8 cellular contexts compared by ENCODE assay signal in the genomic region with DNA sequence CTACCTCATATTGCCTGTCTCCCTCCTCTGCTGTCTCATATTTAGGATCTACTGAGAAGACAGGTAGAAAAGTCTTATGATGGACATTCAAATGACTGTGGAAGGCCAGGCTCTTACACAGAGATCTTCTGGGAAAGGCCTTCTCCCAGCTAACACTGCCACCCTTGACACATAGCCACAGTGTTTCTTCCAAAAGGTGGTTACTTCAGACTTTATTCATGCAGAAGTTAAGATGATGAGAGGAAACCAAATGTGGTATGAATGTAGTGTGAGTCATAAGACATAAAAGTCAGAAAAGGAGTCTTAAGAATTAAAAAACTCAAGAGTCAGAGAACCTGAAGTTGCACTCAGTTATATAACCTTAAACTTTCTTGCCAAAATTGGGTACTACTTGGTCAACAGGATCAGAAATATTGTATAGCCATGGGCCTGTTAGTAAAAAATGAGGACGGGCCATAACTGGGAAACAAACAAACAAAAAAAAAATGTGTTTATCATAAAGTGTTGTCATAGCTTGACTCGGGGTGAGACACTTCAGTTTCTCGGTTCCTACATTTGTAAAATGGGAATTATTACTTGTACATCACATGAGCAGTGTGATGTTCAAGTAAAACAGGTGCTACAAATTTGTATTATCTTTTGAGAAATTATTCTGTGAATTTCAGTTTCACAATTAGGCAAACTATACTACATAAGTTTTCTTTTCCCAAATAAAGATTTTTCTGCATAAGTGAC. TPM values are rescaled to one million over a fixed set of nuclear protein-coding genes. Genes with fewer than 3 reads are reported as not detected.
DNase-seq lines count a peak whose midpoint lies in the region; ATAC-seq and TF ChIP-seq lines count a peak whose summit lies in the region.

No MANE protein-coding gene starts in this region.

- peak; percentile 66 for DNase-seq in activated CD8-positive, alpha-beta memory T cell treated with anti-CD3 and anti-CD28 coated beads, Interleukin-2, amount 10 ng/mL, durations not matched to agents 7 days and 5 days
- no peak for DNase-seq in activated CD8-positive, alpha-beta memory T cell treated with anti-CD3 and anti-CD28 coated beads, Interleukin-2, amount 50 U/mL, for 4 hours
- DNase-seq in T follicular helper cell (ENCODE audit: low read depth) (peak; percentile 1), gastrocnemius medialis (no peak), NCI-H524 (lab: John Stamatoyannopoulos, UW) (no peak), DMS53 (lab: John Stamatoyannopoulos, UW) (no peak)
- DNase-seq in effector memory CD4-positive, alpha-beta T cell: peak in 1 of 3 donors; percentile 9

- no peak for TF ChIP-seq CTCF in gastrocnemius medialis (IDR thresholded peaks at IDR 0.05 in 4 of 5, conservative IDR thresholded peaks at IDR 0.05 in 1 of 5)

- no peaks in the 10 kb centered on the region for H3K9me3 Mint-ChIP-seq in activated CD8-positive, alpha-beta memory T cell treated with anti-CD3 and anti-CD28 coated beads, Interleukin-2, amount 10 ng/mL, durations not matched to agents 7 days and 5 days (ENCODE audit: low read depth)

- H3K9me3 ChIP-seq in effector memory CD4-positive, alpha-beta T cell (ENCODE audit: control insufficient read depth, low read length): no peaks in the 10 kb centered on the region
- no peaks in the 10 kb centered on the region for H3K9me3 ChIP-seq in gastrocnemius medialis

- CTCF ChIA-PET in activated CD8-positive, alpha-beta memory T cell treated with anti-CD3 and anti-CD28 coated beads, Interleukin-2, amount 10 ng/mL, durations not matched to agents 7 days and 5 days (lab: Charles Lee): interaction anchor here (0.7 to 2.2 kb wide), 4 partner anchors 15 to 161 kb away, joined by 3 to 12 read pairs (median 3); a partner anchor contains a TSS

- H3K36me3 Mint-ChIP-seq in activated CD8-positive, alpha-beta memory T cell treated with anti-CD3 and anti-CD28 coated beads, Interleukin-2, amount 10 ng/mL, durations not matched to agents 7 days and 5 days: peaks cover 23% of the 10 kb centered on the region

- no peaks in the 10 kb centered on the region for H3K27me3 ChIP-seq in effector memory CD4-positive, alpha-beta T cell (replicated peaks; ENCODE audit: control insufficient read depth, insufficient read depth, low read length, poor library complexity, severe bottlenecking)
- no peaks in the 10 kb centered on the region for H3K27me3 ChIP-seq in gastrocnemius medialis

- in situ Hi-C loops in gastrocnemius medialis (cut with MboI; ENCODE audit: low sequenced_read_pairs in 4 of 4): no loop called here

- TF ChIP-seq POLR2A in gastrocnemius medialis (IDR thresholded peaks at IDR 0.05): no peak

- intact Hi-C loops in gastrocnemius medialis (cut with DNase I; ENCODE audit: low total_unique reads): loop anchor here (10.0 kb wide), 1 partner anchor 378 kb away; a partner anchor contains a TSS

- peak overlapping the region; percentile 99 for H3K27ac Mint-ChIP-seq in activated CD8-positive, alpha-beta memory T cell treated with anti-CD3 and anti-CD28 coated beads, Interleukin-2, amount 10 ng/mL, durations not matched to agents 7 days and 5 days

- H3K4me1 Mint-ChIP-seq in activated CD8-positive, alpha-beta memory T cell treated with anti-CD3 and anti-CD28 coated beads, Interleukin-2, amount 10 ng/mL, durations not matched to agents 7 days and 5 days: peaks cover 60% of the 10 kb centered on the region

- H3K4me3 ChIP-seq in effector memory CD4-positive, alpha-beta T cell (ENCODE audit: insufficient read depth, low read depth, low read length, poor library complexity, severe bottlenecking): no peak overlapping the region
- H3K4me3 ChIP-seq in gastrocnemius medialis: peak overlapping the region in 1 of 4 donors; percentile 67

- peak overlapping the region; percentile 66 for H3K4me3 Mint-ChIP-seq in activated CD8-positive, alpha-beta memory T cell treated with anti-CD3 and anti-CD28 coated beads, Interleukin-2, amount 10 ng/mL, durations not matched to agents 7 days and 5 days

- H3K27me3 Mint-ChIP-seq in activated CD8-positive, alpha-beta memory T cell treated with anti-CD3 and anti-CD28 coated beads, Interleukin-2, amount 10 ng/mL, durations not matched to agents 7 days and 5 days: no peaks in the 10 kb centered on the region

- no peaks in the 10 kb centered on the region for H3K36me3 ChIP-seq in effector memory CD4-positive, alpha-beta T cell (ENCODE audit: control insufficient read depth, insufficient read depth, low read length)
- no peaks in the 10 kb centered on the region for H3K36me3 ChIP-seq in gastrocnemius medialis

- peak; percentile 61 for ATAC-seq in activated CD8-positive, alpha-beta memory T cell treated with anti-CD3 and anti-CD28 coated beads, Interleukin-2, amount 10 ng/mL, durations not matched to agents 7 days and 5 days
- peak; percentile 36 for ATAC-seq in HG03095 (IDR thresholded peaks at IDR 0.05; ENCODE audit: unreplicated experiment)
- no peak for ATAC-seq in gastrocnemius medialis

- peaks cover 34% of the 10 kb centered on the region for H3K4me1 ChIP-seq in effector memory CD4-positive, alpha-beta T cell (ENCODE audit: control insufficient read depth, insufficient read depth, low read length, poor library complexity, severe bottlenecking)
- H3K4me1 ChIP-seq in gastrocnemius medialis: peaks cover 26 to 29% of the 10 kb centered on the region in 2 donors

- peak overlapping the region; percentile 85 for H3K27ac ChIP-seq in effector memory CD4-positive, alpha-beta T cell (ENCODE audit: insufficient read depth, low read length, poor library complexity, severe bottlenecking)
- peak overlapping the region; percentile 76 to 90 (median 80) for H3K27ac ChIP-seq in gastrocnemius medialis

RNA-seq across cellular contexts. Expression of a gene that starts 1.2 kb away (rescaled TPM):
- total RNA-seq in activated CD8-positive, alpha-beta memory T cell treated with anti-CD3 and anti-CD28 coated beads, Interleukin-2, amount 10 ng/mL, durations not matched to agents 7 days and 5 days: 10 to 100 TPM; 29.5 to 30.3 TPM
- total RNA-seq in gastrocnemius medialis: 10 to 100 TPM in 2 of 4 donors, 1 to 10 TPM in 2; 3.3 to 21.7 (median 8.9) TPM

Comparison
In these comparisons a context has a peak if more than half of its experiments do, and no peak if none do; other contexts are left out.
1. DNase-seq: peak in activated CD8-positive, alpha-beta memory T cell treated with anti-CD3 and anti-CD28 coated beads, Interleukin-2, amount 10 ng/mL, durations not matched to agents 7 days and 5 days (single experiment) and T follicular helper cell (single experiment); none in activated CD8-positive, alpha-beta memory T cell treated with anti-CD3 and anti-CD28 coated beads, Interleukin-2, amount 50 U/mL, for 4 hours (single experiment), gastrocnemius medialis (0 of 2), NCI-H524 (0 of 2) and DMS53 (single experiment).
2. ATAC-seq: peak in activated CD8-positive, alpha-beta memory T cell treated with anti-CD3 and anti-CD28 coated beads, Interleukin-2, amount 10 ng/mL, durations not matched to agents 7 days and 5 days (single experiment) and HG03095 (single experiment); none in gastrocnemius medialis (0 of 2).